In the genomic region with DNA sequence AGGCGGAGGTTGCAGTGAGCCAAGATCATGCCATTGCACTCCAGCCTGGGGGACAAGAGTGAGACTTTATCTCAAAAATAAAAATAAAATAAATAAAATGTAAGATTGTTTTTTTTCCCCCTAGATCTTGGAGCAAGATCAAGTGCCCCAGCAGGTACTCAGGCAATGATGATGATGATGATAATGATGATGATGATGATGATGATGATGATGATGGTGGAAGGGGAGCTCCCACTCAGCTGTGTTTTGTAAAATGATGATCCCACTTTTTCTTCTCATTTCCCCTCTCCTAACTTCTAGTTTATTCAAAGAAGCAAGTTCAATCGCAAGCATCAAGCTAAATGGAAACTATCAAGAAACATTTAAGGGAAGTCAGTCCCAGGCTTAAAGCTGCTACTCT, we compare ENCODE assay signal across 14 cellular contexts. TPM values are rescaled to one million over a fixed set of nuclear protein-coding genes. Genes with fewer than 3 reads are reported as not detected.
DNase-seq lines count a peak whose midpoint lies in the region; ATAC-seq and TF ChIP-seq lines count a peak whose summit lies in the region.
"Had no signal": no experiment of that assay in that cellular context is flagged by ENCODE, and none has a peak within 500 bp of the region (broad histone marks: within the 10 kb centered on the region; RNA-seq: fewer than 3 reads in every experiment).

No MANE protein-coding gene starts in this region.

- H3K79me2 ChIP-seq in GM23338 (replicated peaks; ENCODE audit: insufficient read depth) (no peaks in the 10 kb centered on the region), KMS-11 (ENCODE audit: insufficient read depth, low read depth) (no peaks in the 10 kb centered on the region), OCI-LY7 (ENCODE audit: insufficient read depth, low read depth, low read length) (no peaks in the 10 kb centered on the region)

- H3K4me1 ChIP-seq in GM23338 (ENCODE audit: insufficient read depth) (no peaks in the 10 kb centered on the region), KMS-11 (ENCODE audit: low read depth, poor library complexity, severe bottlenecking) (peaks cover 34% of the 10 kb centered on the region), OCI-LY7 (ENCODE audit: insufficient read depth, low read length, poor library complexity, severe bottlenecking) (no peaks in the 10 kb centered on the region), lower lobe of right lung (no peaks in the 10 kb centered on the region)

- no peak overlapping the region for H3K4me3 Mint-ChIP-seq in GM23338
- peak overlapping the region; percentile 4 for H3K4me3 Mint-ChIP-seq in stimulated activated memory B cell treated with anti-CD40 and anti-IgM and Interleukin-4, amounts not matched to agents 10 μg/mL and 1 μg/mL and 100 μg/mL, for 72 hours
- H3K4me3 Mint-ChIP-seq: B cell; CD4-positive, alpha-beta T cell; IgD-negative memory B cell had no signal

- no peaks in the 10 kb centered on the region for H3K27me3 ChIP-seq in GM23338 (ENCODE audit: insufficient read depth)
- peaks cover 24% of the 10 kb centered on the region; the same call in 1 of the 2 replicates for H3K27me3 ChIP-seq in KMS-11 (ENCODE audit: insufficient read depth, low read depth)
- no peaks in the 10 kb centered on the region for H3K27me3 ChIP-seq in lower lobe of right lung (ENCODE audit: low read depth)

- H3F3A ChIP-seq in GM23338 (replicated peaks; ENCODE audit: low read depth) = no peaks in the 10 kb centered on the region

- peaks cover 8% of the 10 kb centered on the region for H3K9me2 ChIP-seq in GM23338 (ENCODE audit: insufficient read depth)
- H3K9me2 ChIP-seq in OCI-LY7 (ENCODE audit: insufficient read depth, low read length) = no peaks in the 10 kb centered on the region

- no peaks in the 10 kb centered on the region; the same call in 2 of the 3 replicates for H3K36me3 Mint-ChIP-seq in GM23338 (ENCODE audit: low read depth)
- peaks cover 16% of the 10 kb centered on the region for H3K36me3 Mint-ChIP-seq in stimulated activated memory B cell treated with anti-CD40 and anti-IgM and Interleukin-4, amounts not matched to agents 10 μg/mL and 1 μg/mL and 100 μg/mL, for 72 hours

- DNase-seq in GM23338 (ENCODE audit: low spot score) (no peak), OCI-LY7 (ENCODE audit: low spot score) (no peak), NCI-H1694 (lab: John Stamatoyannopoulos, UW) (no peak), lower lobe of right lung (no peak)
- DNase-seq: C1 segment of cervical spinal cord; Calu3; CD4-positive, alpha-beta T cell; DMS 273 treated with DMSO at 0.1 percent for 48 hours had no signal

- TF ChIP-seq CTCF in GM23338 (conservative IDR thresholded peaks at IDR 0.05; ENCODE audit: low read depth in 2 of 2) (no peak), KMS-11 (conservative IDR thresholded peaks at IDR 0.05; ENCODE audit: low read depth, low read length) (no peak), OCI-LY7 (conservative IDR thresholded peaks at IDR 0.05; ENCODE audit: low read length) (no peak), lower lobe of right lung (IDR thresholded peaks at IDR 0.05) (no peak)

- CTCF ChIA-PET in OCI-LY7 (lab: Charles Lee; ENCODE audit: unreplicated experiment) = interaction anchor here (0.5 kb wide), 1 partner anchor 176 kb away, joined by 3 read pairs; no protein-coding TSS in a partner anchor

- no peak overlapping the region for H3K4me3 ChIP-seq in GM23338
- H3K4me3 ChIP-seq in KMS-11 (IDR thresholded peaks at IDR 0.05; ENCODE audit: insufficient read depth, low read depth, low read length) = no peak overlapping the region
- H3K4me3 ChIP-seq in OCI-LY7 (ENCODE audit: low read depth, low read length, poor library complexity, severe bottlenecking) = no peak overlapping the region
- H3K4me3 ChIP-seq in lower lobe of right lung = no peak overlapping the region

- H3K9me3 Mint-ChIP-seq in GM23338 = peaks cover 4% of the 10 kb centered on the region; the same call in 2 of the 3 replicates
- H3K9me3 Mint-ChIP-seq in stimulated activated memory B cell treated with anti-CD40 and anti-IgM and Interleukin-4, amounts not matched to agents 10 μg/mL and 1 μg/mL and 100 μg/mL, for 72 hours = peaks cover 13% of the 10 kb centered on the region

- H3K27ac ChIP-seq in GM23338 (ENCODE audit: low read depth) = no peak overlapping the region
- H3K27ac ChIP-seq in KMS-11 = peak overlapping the region; percentile 3; the same call in 1 of the 2 replicates
- H3K27ac ChIP-seq in OCI-LY7 (ENCODE audit: low read depth, low read length, poor library complexity, severe bottlenecking) = no peak overlapping the region
- H3K27ac ChIP-seq in lower lobe of right lung = no peak overlapping the region

- no peaks in the 10 kb centered on the region for H4K20me1 ChIP-seq in GM23338 (replicated peaks; ENCODE audit: insufficient read depth)
- no peaks in the 10 kb centered on the region for H4K20me1 ChIP-seq in KMS-11 (ENCODE audit: insufficient read depth)
- H4K20me1 ChIP-seq in OCI-LY7 (ENCODE audit: insufficient read depth, low read length) = no peaks in the 10 kb centered on the region

- no peaks in the 10 kb centered on the region for H3K9me3 ChIP-seq in OCI-LY7 (ENCODE audit: low read length)
- H3K9me3 ChIP-seq in lower lobe of right lung = no peaks in the 10 kb centered on the region

- no peak overlapping the region for H3K9ac ChIP-seq in KMS-11

- H3K36me3 ChIP-seq in GM23338 (ENCODE audit: insufficient read depth) (no peaks in the 10 kb centered on the region; the same call in 1 of the 2 replicates), KMS-11 (ENCODE audit: insufficient read depth) (no peaks in the 10 kb centered on the region), OCI-LY7 (ENCODE audit: insufficient read depth, low read length) (no peaks in the 10 kb centered on the region), lower lobe of right lung (no peaks in the 10 kb centered on the region)

- intact Hi-C loops in OCI-LY7 (cut with micrococcal nuclease; ENCODE audit: unreplicated experiment) = no loop called here
- intact Hi-C loops in lower lobe of right lung (cut with DNase I) = no loop called here

- H3K27me3 Mint-ChIP-seq in GM23338 (ENCODE audit: insufficient read depth, low read depth, poor library complexity) = no peaks in the 10 kb centered on the region
- H3K27me3 Mint-ChIP-seq in stimulated activated memory B cell treated with anti-CD40 and anti-IgM and Interleukin-4, amounts not matched to agents 10 μg/mL and 1 μg/mL and 100 μg/mL, for 72 hours = no peaks in the 10 kb centered on the region
- H3K27me3 Mint-ChIP-seq: B cell; CD4-positive, alpha-beta T cell; IgD-negative memory B cell had no signal

- H3K4me2 ChIP-seq in GM23338 (no peak overlapping the region), KMS-11 (peak overlapping the region; percentile 66), OCI-LY7 (ENCODE audit: low read length) (no peak overlapping the region)

- H2AFZ ChIP-seq in GM23338 (0 out of 2 replicates have a peak overlapping the region, but pooled peaks have one; percentile 15), KMS-11 (ENCODE audit: low read depth) (no peak overlapping the region), OCI-LY7 (ENCODE audit: low read length) (peak overlapping the region; percentile 49; the same call in 1 of the 2 replicates)

- no peak overlapping the region for H3K27ac Mint-ChIP-seq in GM23338
- peak overlapping the region; percentile 62 for H3K27ac Mint-ChIP-seq in stimulated activated memory B cell treated with anti-CD40 and anti-IgM and Interleukin-4, amounts not matched to agents 10 μg/mL and 1 μg/mL and 100 μg/mL, for 72 hours
- H3K27ac Mint-ChIP-seq: B cell; CD4-positive, alpha-beta T cell; IgD-negative memory B cell had no signal

- ATAC-seq in GM23338 (no peak), GM18870 (IDR thresholded peaks at IDR 0.05; ENCODE audit: unreplicated experiment) (no peak), lower lobe of right lung (no peak)
- peak; percentile 5 for ATAC-seq in stimulated activated memory B cell treated with anti-CD40 and anti-IgM and Interleukin-4, amounts not matched to agents 10 μg/mL and 1 μg/mL and 100 μg/mL, for 72 hours
- ATAC-seq: HCT116 had no signal

- POLR2A ChIA-PET in OCI-LY7 (lab: Charles Lee) = interaction anchor here (0.6 to 1.3 kb wide), 4 partner anchors 8 to 32 kb away, joined by 3 to 7 read pairs (median 4); no protein-coding TSS in a partner anchor

- no peaks in the 10 kb centered on the region; the same call in 2 of the 3 replicates for H3K4me1 Mint-ChIP-seq in GM23338
- peaks cover 12% of the 10 kb centered on the region for H3K4me1 Mint-ChIP-seq in stimulated activated memory B cell treated with anti-CD40 and anti-IgM and Interleukin-4, amounts not matched to agents 10 μg/mL and 1 μg/mL and 100 μg/mL, for 72 hours
- H3K4me1 Mint-ChIP-seq: B cell had no signal

- no TSS peak for BruUV-seq in OCI-LY7 (replicated peaks; lab: Mats Ljungman, UMichigan)

TF ChIP-seq in GM23338, 12 proteins besides CTCF, POLR2A, EP300 and RAD21 (continues in another document):
- no peak for TF ChIP-seq EZH2phosphoT487 (IDR thresholded peaks at IDR 0.05; ENCODE audit: unreplicated experiment)
- no peak for TF ChIP-seq ZNF331 (CRISPR knock-in tag; IDR thresholded peaks at IDR 0.05; ENCODE audit: low read depth)
- TF ChIP-seq, protein P1, sequence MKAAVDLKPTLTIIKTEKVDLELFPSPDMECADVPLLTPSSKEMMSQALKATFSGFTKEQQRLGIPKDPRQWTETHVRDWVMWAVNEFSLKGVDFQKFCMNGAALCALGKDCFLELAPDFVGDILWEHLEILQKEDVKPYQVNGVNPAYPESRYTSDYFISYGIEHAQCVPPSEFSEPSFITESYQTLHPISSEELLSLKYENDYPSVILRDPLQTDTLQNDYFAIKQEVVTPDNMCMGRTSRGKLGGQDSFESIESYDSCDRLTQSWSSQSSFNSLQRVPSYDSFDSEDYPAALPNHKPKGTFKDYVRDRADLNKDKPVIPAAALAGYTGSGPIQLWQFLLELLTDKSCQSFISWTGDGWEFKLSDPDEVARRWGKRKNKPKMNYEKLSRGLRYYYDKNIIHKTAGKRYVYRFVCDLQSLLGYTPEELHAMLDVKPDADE (IDR thresholded peaks at IDR 0.05) = no peak

RNA-seq across cellular contexts. Expression of gene PIK3CG, which starts 50.3 kb away (rescaled TPM):
- total RNA-seq in GM23338 (2014; rRNA removed; shearing (Covaris generic)) = not detected in 2 replicates
- polyA plus RNA-seq in GM23338 (2016; fragmentation: Nextera tagmentation; extraction: Ambion mirVana) = not detected in 2 replicates
- total RNA-seq in OCI-LY7 (2014; rRNA removed; shearing (Covaris generic)) = 21.1 and 22.8 TPM in 2 replicates
- total RNA-seq in OCI-LY7 (2022) (47.2 and 53.1 TPM in 2 replicates), lower lobe of right lung (14.9 TPM)
- total RNA-seq: Calu3 had no signal

Comparison
In these comparisons a context has a peak if more than half of its experiments do, and no peak if none do; other contexts are left out.
1. RNA of gene PIK3CG, which starts 50.3 kb away (total RNA-seq): 21.1 to 53.1 TPM in OCI-LY7 and 14.9 TPM in lower lobe of right lung (single experiment); not detected in GM23338; every median in the first group is over 10 times any median in the second.